Comparison of ENCODE assay signal across 13 cellular contexts in the genomic region with DNA sequence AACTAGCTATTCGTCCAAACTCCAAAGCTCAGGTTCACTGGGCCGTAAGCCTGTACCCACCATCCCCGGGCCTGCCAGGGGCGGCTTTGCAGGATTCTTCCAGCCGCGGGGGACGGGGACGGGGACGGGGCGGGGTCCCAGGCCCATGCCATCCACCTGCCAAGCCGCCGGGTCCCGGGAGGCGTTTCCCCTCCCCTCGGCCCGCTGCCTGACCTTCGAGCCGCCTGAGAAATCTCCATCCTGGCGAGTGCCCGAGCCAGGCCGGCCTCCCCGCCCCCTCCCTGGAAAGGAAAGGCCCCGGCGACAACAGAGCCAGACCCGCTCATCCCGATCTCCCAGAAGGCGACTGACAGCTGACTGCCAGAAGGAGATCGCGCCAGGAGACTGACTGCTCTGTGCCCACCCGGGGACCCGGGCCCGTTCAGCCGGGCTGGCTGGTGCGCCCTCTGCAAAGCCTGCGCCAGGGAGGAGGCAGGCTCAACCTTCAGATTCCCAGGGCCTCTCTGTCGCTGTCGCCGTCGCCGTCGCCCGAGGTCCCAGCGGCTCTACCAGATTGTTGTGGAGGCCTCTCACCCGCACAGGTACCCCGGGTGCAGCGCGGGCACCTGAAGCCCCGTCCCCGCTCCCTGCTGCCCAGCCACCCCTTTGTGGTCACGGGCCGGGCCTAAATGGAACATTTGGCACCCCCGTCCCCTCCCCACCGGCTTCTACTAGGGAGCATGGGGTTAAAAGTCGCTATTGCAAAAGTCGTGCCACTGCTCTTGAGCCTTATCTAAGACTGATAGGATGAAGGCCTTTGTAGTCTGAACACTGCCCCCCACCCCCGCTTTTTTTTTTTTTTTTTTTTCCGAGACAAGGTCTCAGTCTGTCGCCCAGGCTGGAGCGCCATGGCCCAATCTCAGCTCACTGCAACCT. TPM values are rescaled to one million over a fixed set of nuclear protein-coding genes. Genes with fewer than 3 reads are reported as not detected.
DNase-seq lines count a peak whose midpoint lies in the region; ATAC-seq and TF ChIP-seq lines count a peak whose summit lies in the region.
"Had no signal": no experiment of that assay in that cellular context is flagged by ENCODE, and none has a peak within 500 bp of the region (broad histone marks: within the 10 kb centered on the region; RNA-seq: fewer than 3 reads in every experiment).

A gene (plus strand): TSS at position 315 of the 915 bp plus-strand sequence. CDS start 2,702 bp downstream, outside the sequence.

- TF ChIP-seq CTCF in Caco-2 (IDR thresholded peaks at IDR 0.05; ENCODE audit: insufficient read depth in 1 of 2, low read depth in 1 of 2, low read length in 1 of 2, severe bottlenecking in 1 of 2, unreplicated experiment in 1 of 2) = no peak

- CTCF ChIA-PET in Caco-2 (lab: Charles Lee) = interaction anchor here (0.6 to 0.7 kb wide), 2 partner anchors 11 to 523 kb away, joined by 3 to 6 read pairs; no protein-coding TSS in a partner anchor

- no peaks in the 10 kb centered on the region for H3K9me3 Mint-ChIP-seq in Caco-2 (ENCODE audit: unreplicated experiment)
- H3K9me3 Mint-ChIP-seq: activated T-helper 17 cell treated with anti-CD3 and anti-CD28 coated beads, Interleukin-2, amount 50 U/mL, for 72 hours had no signal

- H3K36me3 Mint-ChIP-seq in Caco-2 (ENCODE audit: insufficient read depth, unreplicated experiment) = no peaks in the 10 kb centered on the region

- peak within 1 kb of the TSS; percentile 29 for H3K27ac ChIP-seq in cingulate gyrus (ENCODE audit: low read depth, low read length)
- H3K27ac ChIP-seq: C4-2B, neutrophil had no signal

- H3K9ac ChIP-seq in iPS-15b (ENCODE audit: low read depth, low read length) = no peak within 1 kb of the TSS

- BruUV-seq in Caco-2 (replicated peaks; lab: Mats Ljungman, UMichigan) = no TSS peak

- ATAC-seq in GM21529 (IDR thresholded peaks at IDR 0.05; ENCODE audit: unreplicated experiment) = no peak
- ATAC-seq: activated T-helper 17 cell treated with anti-CD3 and anti-CD28 coated beads, Interleukin-2, amount 50 U/mL, for 72 hours had no signal

- H3K4me3 Mint-ChIP-seq in Caco-2 (ENCODE audit: unreplicated experiment) = peak within 1 kb of the TSS; percentile 69
- H3K4me3 Mint-ChIP-seq: activated T-helper 17 cell treated with anti-CD3 and anti-CD28 coated beads, Interleukin-2, amount 50 U/mL, for 72 hours had no signal

- H3K4me1 ChIP-seq in Caco-2 (peaks cover 24% of the 10 kb centered on the region), iPS-15b (ENCODE audit: control insufficient read depth, insufficient read depth, low read length) (no peaks in the 10 kb centered on the region)

- no peaks in the 10 kb centered on the region for H3K27me3 Mint-ChIP-seq in Caco-2 (ENCODE audit: insufficient read depth, unreplicated experiment)
- H3K27me3 Mint-ChIP-seq: activated T-helper 17 cell treated with anti-CD3 and anti-CD28 coated beads, Interleukin-2, amount 50 U/mL, for 72 hours had no signal

- no peaks in the 10 kb centered on the region for H3K27me3 ChIP-seq in Caco-2 (replicated peaks; ENCODE audit: control insufficient read depth, insufficient read depth, low read length)
- no peaks in the 10 kb centered on the region for H3K27me3 ChIP-seq in iPS-15b (ENCODE audit: control insufficient read depth, insufficient read depth, low read length)
- H3K27me3 ChIP-seq: neutrophil had no signal

- H3K36me3 ChIP-seq in Caco-2 (ENCODE audit: control insufficient read depth, insufficient read depth, low read length) (no peaks in the 10 kb centered on the region), iPS-15b (ENCODE audit: control insufficient read depth, insufficient read depth, low read length) (no peaks in the 10 kb centered on the region)
- H3K36me3 ChIP-seq: neutrophil had no signal

- intact Hi-C loops in Caco-2 (cut with micrococcal nuclease; ENCODE audit: unreplicated experiment) = loop anchor here (1.0 kb wide), 1 partner anchor 30 kb away; no protein-coding TSS in a partner anchor

- POLR2A ChIA-PET in Caco-2 (lab: Charles Lee) = interaction anchor here (0.6 to 1.1 kb wide), 2 partner anchors 19 to 31 kb away, joined by 3 to 4 read pairs; no protein-coding TSS in a partner anchor

- H3K4me3 ChIP-seq in Caco-2 (ENCODE audit: low read depth, low read length) (peak within 1 kb of the TSS; percentile 48), iPS-15b (ENCODE audit: low read depth, low read length) (peak within 1 kb of the TSS; percentile 35)

- no peaks in the 10 kb centered on the region for H3K9me3 ChIP-seq in Caco-2
- H3K9me3 ChIP-seq in iPS-15b (ENCODE audit: control insufficient read depth, insufficient read depth, low read length) = no peaks in the 10 kb centered on the region
- H3K9me3 ChIP-seq: neutrophil had no signal

- DNase-seq in Caco-2 = peak; percentile 58 to 69
- DNase-seq in retina = peak; percentile 54
- no peak for DNase-seq in T1000 (lab: John Stamatoyannopoulos, UW)
- no peak for DNase-seq in COR-L47 (lab: John Stamatoyannopoulos, UW)
- DNase-seq in NCI-H1092 (lab: John Stamatoyannopoulos, UW) = no peak
- DNase-seq: T-helper 1 cell had no signal

- H3K27ac Mint-ChIP-seq in Caco-2 (ENCODE audit: unreplicated experiment) = peak within 1 kb of the TSS; percentile 22
- H3K27ac Mint-ChIP-seq: activated T-helper 17 cell treated with anti-CD3 and anti-CD28 coated beads, Interleukin-2, amount 50 U/mL, for 72 hours had no signal

- peaks cover 7% of the 10 kb centered on the region for H3K4me1 Mint-ChIP-seq in Caco-2 (ENCODE audit: low read depth, unreplicated experiment)
- H3K4me1 Mint-ChIP-seq: activated T-helper 17 cell treated with anti-CD3 and anti-CD28 coated beads, Interleukin-2, amount 50 U/mL, for 72 hours had no signal

RNA-seq across cellular contexts. Expression of the gene that starts here (rescaled TPM):
- total RNA-seq in Caco-2 (2022) = 32.9 and 36.2 TPM in 2 replicates
- total RNA-seq: activated T-helper 17 cell treated with anti-CD3 and anti-CD28 coated beads, Interleukin-2, amount 50 U/mL, for 72 hours; NCI-H460 had no signal

Comparison
In these comparisons a context has a peak if more than half of its experiments do, and no peak if none do; other contexts are left out.
1. DNase-seq: peak in Caco-2 (2 of 2) and retina (single experiment); none in T1000 (single experiment), COR-L47 (single experiment) and NCI-H1092 (single experiment).